Comparison of ENCODE assay signal across 7 cellular contexts in genomic region chr17:16893527-16893926, GRCh38.
A peak's percentile ranks its signal among the peaks of the same experiment; 100 is the strongest.
DNase-seq lines count a peak whose midpoint lies in the region; TF ChIP-seq lines count a peak whose summit lies in the region.
"Not testable (repeated sequence)": the region's sequence is repeated elsewhere in the genome, so short reads cannot be mapped to it uniquely, and the experiment has no call there.

No MANE protein-coding gene starts in this region.

- not testable (repeated sequence) for TF ChIP-seq CTCF in right atrium auricular region (IDR thresholded peaks at IDR 0.05); spleen (IDR thresholded peaks at IDR 0.05 in 8 of 11, conservative IDR thresholded peaks at IDR 0.05 in 3 of 11); testis (IDR thresholded peaks at IDR 0.05)

- peaks cover 0 to 16% (median 10%) of the 10 kb centered on the region in 10 experiments; a peak in 12 of 20 replicates for H3K4me1 ChIP-seq in BLaER1 treated with 17β-estradiol and CSF1 and Interleukin-3, amounts not matched to agents 10 nM and 100 nM
- not testable (repeated sequence) for H3K4me1 ChIP-seq in right atrium auricular region, spleen, testis

- not testable (repeated sequence) for H4K20me1 ChIP-seq in BLaER1 treated with 17β-estradiol and CSF1 and Interleukin-3, amounts not matched to agents 10 nM and 100 nM

- H3K4me3 ChIP-seq in BLaER1 treated with 17β-estradiol and CSF1 and Interleukin-3, amounts not matched to agents 10 nM and 100 nM; right atrium auricular region; spleen: not testable (repeated sequence)
- H3K4me3 ChIP-seq in testis: peak overlapping the region; percentile 0 to 39

- H3K9me3 ChIP-seq in BLaER1 treated with 17β-estradiol and CSF1 and Interleukin-3, amounts not matched to agents 10 nM and 100 nM (replicated peaks in 1 of 11); right atrium auricular region; spleen; testis: not testable (repeated sequence)

- not testable (repeated sequence) for H3K36me3 ChIP-seq in BLaER1 treated with 17β-estradiol and CSF1 and Interleukin-3, amounts not matched to agents 10 nM and 100 nM; right atrium auricular region; spleen; testis (ENCODE audit: low read depth, missing control alignments)

- H3K27ac ChIP-seq in BLaER1 treated with 17β-estradiol and CSF1 and Interleukin-3, amounts not matched to agents 10 nM and 100 nM; right atrium auricular region; spleen; testis: not testable (repeated sequence)

- not testable (repeated sequence) for TF ChIP-seq POLR2A in spleen (IDR thresholded peaks at IDR 0.05); testis (IDR thresholded peaks at IDR 0.05)

- H3K4me2 ChIP-seq in BLaER1 treated with 17β-estradiol and CSF1 and Interleukin-3, amounts not matched to agents 10 nM and 100 nM: peak overlapping the region in 10 of 11 experiments; percentile 19 to 60 (median 49); a peak in 18 of 22 replicates

- intact Hi-C loops in spleen (cut with DNase I; ENCODE audit: low total_unique reads); testis (cut with DNase I; ENCODE audit: low total_unique reads): not testable (repeated sequence)

- not testable (repeated sequence) for H3K9ac ChIP-seq in BLaER1 treated with 17β-estradiol and CSF1 and Interleukin-3, amounts not matched to agents 10 nM and 100 nM

- DNase-seq in HT1080 (ENCODE audit: low read depth): peak; percentile 59
- DNase-seq in activated CD4-positive, CD25-positive, alpha-beta regulatory T cell treated with anti-CD3 and anti-CD28 coated beads, Interleukin-2, amount 50 U/mL, for 72 hours: peak; percentile 14
- peak; percentile 28 for DNase-seq in right atrium auricular region (ENCODE audit: low spot score)
- peak; percentile 57 for DNase-seq in mesenteric fat pad (ENCODE audit: low spot score)
- DNase-seq in spleen: peak; percentile 38
- DNase-seq in testis: peak; percentile 47

- WGBS in spleen, 5 donors: 82 to 91% (median 91%) methylated on average over 16 to 19 of the region's 19 CpGs
- 60 to 73% methylated on average over 19 of the region's 19 CpGs for WGBS in testis, 2 donors

- H3K27me3 ChIP-seq in BLaER1 treated with 17β-estradiol and CSF1 and Interleukin-3, amounts not matched to agents 10 nM and 100 nM; right atrium auricular region; spleen (replicated peaks in 1 of 7); testis: not testable (repeated sequence)
